ENCODE assay signal across 2 cellular contexts in the genomic region with DNA sequence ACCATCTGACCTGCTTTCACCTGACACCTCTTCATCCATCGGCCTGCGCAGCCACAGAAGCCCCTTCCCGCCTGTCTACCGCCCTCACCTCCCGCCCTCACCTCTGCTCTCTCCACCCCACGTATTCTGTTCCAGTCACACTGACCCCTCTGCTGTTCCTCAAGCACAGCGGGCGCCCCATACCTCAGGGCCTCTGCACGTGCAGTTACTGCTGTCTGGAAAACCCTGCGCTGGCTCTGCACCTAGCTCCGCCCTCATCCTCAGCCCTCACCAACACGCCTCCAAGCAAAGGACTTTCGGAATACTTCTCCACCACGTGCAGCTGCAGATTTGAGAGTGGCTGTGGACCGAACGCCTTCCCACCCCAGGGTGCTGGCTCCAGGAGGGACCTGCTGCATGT.
TF ChIP-seq lines count a peak whose summit lies in the region.

No MANE protein-coding gene starts in this region.

TF ChIP-seq in HepG2, 621 proteins besides CTCF, POLR2A, EP300 and RAD21:
- no peak for TF ChIP-seq HDAC2 (CRISPR knock-in tag; IDR thresholded peaks at IDR 0.05)
- peak; percentile 18; the same call in 1 of the 2 replicates for TF ChIP-seq EZH2 (conservative IDR thresholded peaks at IDR 0.05; ENCODE audit: low read depth, low read length)

TF ChIP-seq in H1, 55 proteins besides CTCF, POLR2A, EP300 and RAD21:
- TF ChIP-seq, protein P1, sequence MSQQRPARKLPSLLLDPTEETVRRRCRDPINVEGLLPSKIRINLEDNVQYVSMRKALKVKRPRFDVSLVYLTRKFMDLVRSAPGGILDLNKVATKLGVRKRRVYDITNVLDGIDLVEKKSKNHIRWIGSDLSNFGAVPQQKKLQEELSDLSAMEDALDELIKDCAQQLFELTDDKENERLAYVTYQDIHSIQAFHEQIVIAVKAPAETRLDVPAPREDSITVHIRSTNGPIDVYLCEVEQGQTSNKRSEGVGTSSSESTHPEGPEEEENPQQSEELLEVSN (IDR thresholded peaks at IDR 0.05) = no peak
- TF ChIP-seq BACH1 (IDR thresholded peaks at IDR 0.05; ENCODE audit: low read length) = no peak
- TF ChIP-seq, protein P2, sequence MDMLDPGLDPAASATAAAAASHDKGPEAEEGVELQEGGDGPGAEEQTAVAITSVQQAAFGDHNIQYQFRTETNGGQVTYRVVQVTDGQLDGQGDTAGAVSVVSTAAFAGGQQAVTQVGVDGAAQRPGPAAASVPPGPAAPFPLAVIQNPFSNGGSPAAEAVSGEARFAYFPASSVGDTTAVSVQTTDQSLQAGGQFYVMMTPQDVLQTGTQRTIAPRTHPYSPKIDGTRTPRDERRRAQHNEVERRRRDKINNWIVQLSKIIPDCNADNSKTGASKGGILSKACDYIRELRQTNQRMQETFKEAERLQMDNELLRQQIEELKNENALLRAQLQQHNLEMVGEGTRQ (IDR thresholded peaks at IDR 0.05; ENCODE audit: low read length) = no peak
- no peak for TF ChIP-seq CREB1 (IDR thresholded peaks at IDR 0.05)
- no peak for TF ChIP-seq TBP (IDR thresholded peaks at IDR 0.05; ENCODE audit: low read depth, low read length)
- TF ChIP-seq RXRA (IDR thresholded peaks at IDR 0.05; ENCODE audit: insufficient read depth, low read depth, low read length) = no peak
- no peak for TF ChIP-seq EZH2 (IDR thresholded peaks at IDR 0.05; ENCODE audit: low read depth, low read length, severe bottlenecking)
- no peak for TF ChIP-seq CTBP2 (IDR thresholded peaks at IDR 0.05; ENCODE audit: borderline replicate concordance, insufficient read depth, insufficient read length, low read length)
- no peak for TF ChIP-seq CBX5 (IDR thresholded peaks at IDR 0.05; ENCODE audit: low read depth, low read length)
- no peak for TF ChIP-seq KDM4A (IDR thresholded peaks at IDR 0.05; ENCODE audit: low read depth, low read length, severe bottlenecking)
- TF ChIP-seq SP4 (IDR thresholded peaks at IDR 0.05; ENCODE audit: low read length) = no peak
- TF ChIP-seq, protein P3, sequence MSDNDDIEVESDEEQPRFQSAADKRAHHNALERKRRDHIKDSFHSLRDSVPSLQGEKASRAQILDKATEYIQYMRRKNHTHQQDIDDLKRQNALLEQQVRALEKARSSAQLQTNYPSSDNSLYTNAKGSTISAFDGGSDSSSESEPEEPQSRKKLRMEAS (IDR thresholded peaks at IDR 0.05) = no peak
- no peak for TF ChIP-seq RNF2 (IDR thresholded peaks at IDR 0.05; ENCODE audit: borderline replicate concordance, low read depth, low read length, missing control alignments, poor library complexity, severe bottlenecking)
- TF ChIP-seq GABPA (IDR thresholded peaks at IDR 0.05; ENCODE audit: borderline replicate concordance, insufficient read depth, low read length) = no peak
- TF ChIP-seq TAF7 (optimal IDR thresholded peaks at IDR 0.05; ENCODE audit: borderline replicate concordance, low read depth, low read length) = no peak
- no peak for TF ChIP-seq SUZ12 (IDR thresholded peaks at IDR 0.05; ENCODE audit: low read length)
TF ChIP-seq in H1: peak in this region for 0.
